1 cellular context compared by ENCODE assay signal in the genomic region with DNA sequence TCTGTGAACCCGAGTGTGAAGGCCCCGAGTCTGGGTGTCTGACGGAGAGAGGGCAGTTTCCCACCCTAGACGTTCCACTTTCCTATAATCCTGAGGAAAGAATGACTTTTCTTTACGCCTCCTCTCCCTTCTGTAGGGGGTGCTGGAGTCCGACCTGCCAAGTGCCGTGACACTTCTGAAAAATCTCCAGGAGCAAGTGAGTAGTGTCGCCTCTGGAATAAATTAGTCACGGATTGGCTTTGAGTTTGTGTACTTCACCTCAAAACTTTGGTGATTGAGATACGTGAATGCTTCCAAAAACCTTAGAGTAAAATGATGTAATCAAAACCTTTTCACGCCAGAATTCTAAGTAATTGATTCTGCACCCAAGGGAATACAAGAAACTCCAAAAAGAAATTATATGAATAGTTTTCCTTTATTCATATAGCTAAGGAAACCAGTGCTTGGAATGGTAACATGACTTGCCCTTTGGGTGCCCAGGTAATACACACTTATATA.
TF ChIP-seq lines count a peak whose summit lies in the region.

No MANE protein-coding gene starts in this region.

TF ChIP-seq in HepG2, 621 proteins besides CTCF, POLR2A, EP300 and RAD21 (continued from another document and continues in another):
- no peak for TF ChIP-seq RERE (CRISPR knock-in tag; IDR thresholded peaks at IDR 0.05; ENCODE audit: low read depth)
- TF ChIP-seq ZNF317 (CRISPR knock-in tag; IDR thresholded peaks at IDR 0.05) = peak; percentile 7; the same call in 1 of the 2 replicates
- 0 out of 2 replicates have a peak, but pooled peaks have one; percentile 22 for TF ChIP-seq FOXJ3 (CRISPR knock-in tag; IDR thresholded peaks at IDR 0.05; ENCODE audit: borderline replicate concordance)
- peak; percentile 23; the same call in 1 of the 2 replicates for TF ChIP-seq ZNF251 (CRISPR knock-in tag; IDR thresholded peaks at IDR 0.05)
- TF ChIP-seq ZSCAN12 (CRISPR knock-in tag; IDR thresholded peaks at IDR 0.05) = 0 out of 2 replicates have a peak, but pooled peaks have one; percentile 53
- TF ChIP-seq HMGXB4 (CRISPR knock-in tag; IDR thresholded peaks at IDR 0.05; ENCODE audit: borderline replicate concordance in 1 of 2, low read depth in 1 of 2) = peak in 1 of 2 experiments; percentile 2; a peak in 1 of 4 replicates
- TF ChIP-seq, protein P1, sequence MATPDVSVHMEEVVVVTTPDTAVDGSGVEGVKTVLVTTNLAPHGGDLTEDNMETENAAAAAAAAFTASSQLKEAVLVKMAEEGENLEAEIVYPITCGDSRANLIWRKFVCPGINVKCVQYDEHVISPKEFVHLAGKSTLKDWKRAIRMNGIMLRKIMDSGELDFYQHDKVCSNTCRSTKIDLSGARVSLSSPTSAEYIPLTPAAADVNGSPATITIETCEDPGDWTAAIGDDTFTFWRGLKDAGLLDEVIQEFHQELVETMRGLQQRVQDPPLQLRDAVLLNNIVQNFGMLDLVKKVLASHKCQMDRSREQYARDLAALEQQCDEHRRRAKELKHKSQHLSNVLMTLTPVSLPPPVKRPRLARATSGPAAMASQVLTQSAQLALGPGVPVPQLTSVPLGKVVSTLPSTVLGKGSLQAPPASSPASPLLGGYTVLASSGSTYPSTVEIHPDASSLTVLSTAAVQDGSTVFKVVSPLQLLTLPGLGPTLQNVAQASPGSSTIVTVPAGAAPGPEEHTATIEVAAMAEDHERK (CRISPR knock-in tag; IDR thresholded peaks at IDR 0.05; ENCODE audit: low read depth) = peak; percentile 3; the same call in 1 of the 2 replicates
- TF ChIP-seq, protein P2, sequence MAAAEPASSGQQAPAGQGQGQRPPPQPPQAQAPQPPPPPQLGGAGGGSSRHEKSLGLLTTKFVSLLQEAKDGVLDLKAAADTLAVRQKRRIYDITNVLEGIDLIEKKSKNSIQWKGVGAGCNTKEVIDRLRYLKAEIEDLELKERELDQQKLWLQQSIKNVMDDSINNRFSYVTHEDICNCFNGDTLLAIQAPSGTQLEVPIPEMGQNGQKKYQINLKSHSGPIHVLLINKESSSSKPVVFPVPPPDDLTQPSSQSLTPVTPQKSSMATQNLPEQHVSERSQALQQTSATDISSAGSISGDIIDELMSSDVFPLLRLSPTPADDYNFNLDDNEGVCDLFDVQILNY (CRISPR knock-in tag; conservative IDR thresholded peaks at IDR 0.05) = 0 out of 2 replicates have a peak, but pooled peaks have one; percentile 3
- peak; percentile 79; the same call in 1 of the 2 replicates for TF ChIP-seq ZNF878 (CRISPR knock-in tag; IDR thresholded peaks at IDR 0.05)
- TF ChIP-seq ZFX (CRISPR knock-in tag; IDR thresholded peaks at IDR 0.05; ENCODE audit: low read depth) = peak; percentile 72; the same call in 1 of the 2 replicates
- TF ChIP-seq ZNF83 (CRISPR knock-in tag; IDR thresholded peaks at IDR 0.05; ENCODE audit: borderline replicate concordance) = no peak; the same call in 1 of the 2 replicates
- no peak; the same call in 1 of the 2 replicates for TF ChIP-seq TOE1 (CRISPR knock-in tag; IDR thresholded peaks at IDR 0.05)
- peak; percentile 50; the same call in 1 of the 2 replicates for TF ChIP-seq ZNF564 (CRISPR knock-in tag; IDR thresholded peaks at IDR 0.05)
- TF ChIP-seq, protein P3, sequence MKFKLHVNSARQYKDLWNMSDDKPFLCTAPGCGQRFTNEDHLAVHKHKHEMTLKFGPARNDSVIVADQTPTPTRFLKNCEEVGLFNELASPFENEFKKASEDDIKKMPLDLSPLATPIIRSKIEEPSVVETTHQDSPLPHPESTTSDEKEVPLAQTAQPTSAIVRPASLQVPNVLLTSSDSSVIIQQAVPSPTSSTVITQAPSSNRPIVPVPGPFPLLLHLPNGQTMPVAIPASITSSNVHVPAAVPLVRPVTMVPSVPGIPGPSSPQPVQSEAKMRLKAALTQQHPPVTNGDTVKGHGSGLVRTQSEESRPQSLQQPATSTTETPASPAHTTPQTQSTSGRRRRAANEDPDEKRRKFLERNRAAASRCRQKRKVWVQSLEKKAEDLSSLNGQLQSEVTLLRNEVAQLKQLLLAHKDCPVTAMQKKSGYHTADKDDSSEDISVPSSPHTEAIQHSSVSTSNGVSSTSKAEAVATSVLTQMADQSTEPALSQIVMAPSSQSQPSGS (CRISPR knock-in tag; IDR thresholded peaks at IDR 0.05) = no peak
- peak; percentile 91 for TF ChIP-seq TBX2 (CRISPR knock-in tag; IDR thresholded peaks at IDR 0.05; ENCODE audit: borderline replicate concordance)
- 0 out of 2 replicates have a peak, but pooled peaks have one; percentile 16 for TF ChIP-seq ERF (CRISPR knock-in tag; IDR thresholded peaks at IDR 0.05)
- TF ChIP-seq, protein P4, sequence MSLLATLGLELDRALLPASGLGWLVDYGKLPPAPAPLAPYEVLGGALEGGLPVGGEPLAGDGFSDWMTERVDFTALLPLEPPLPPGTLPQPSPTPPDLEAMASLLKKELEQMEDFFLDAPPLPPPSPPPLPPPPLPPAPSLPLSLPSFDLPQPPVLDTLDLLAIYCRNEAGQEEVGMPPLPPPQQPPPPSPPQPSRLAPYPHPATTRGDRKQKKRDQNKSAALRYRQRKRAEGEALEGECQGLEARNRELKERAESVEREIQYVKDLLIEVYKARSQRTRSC (CRISPR knock-in tag; IDR thresholded peaks at IDR 0.05; ENCODE audit: low read depth) = peak; percentile 34; the same call in 1 of the 2 replicates
- TF ChIP-seq HDAC1 (CRISPR knock-in tag; IDR thresholded peaks at IDR 0.05) = peak; percentile 59
- peak; percentile 50; the same call in 1 of the 2 replicates for TF ChIP-seq SP4 (CRISPR knock-in tag; IDR thresholded peaks at IDR 0.05)
- peak; percentile 11; the same call in 1 of the 2 replicates for TF ChIP-seq PHF8 (CRISPR knock-in tag; IDR thresholded peaks at IDR 0.05)
- TF ChIP-seq SRY (CRISPR knock-in tag; IDR thresholded peaks at IDR 0.05) = peak; percentile 81; the same call in 1 of the 2 replicates
- TF ChIP-seq ZNF619 (CRISPR knock-in tag; IDR thresholded peaks at IDR 0.05) = peak; percentile 23; the same call in 1 of the 2 replicates
- no peak for TF ChIP-seq ZNF652 (CRISPR knock-in tag; IDR thresholded peaks at IDR 0.05; ENCODE audit: borderline replicate concordance, low read depth)
- no peak for TF ChIP-seq ZBTB8A (CRISPR knock-in tag; IDR thresholded peaks at IDR 0.05; ENCODE audit: borderline replicate concordance, low read depth)
- TF ChIP-seq HOXA9 (CRISPR knock-in tag; IDR thresholded peaks at IDR 0.05; ENCODE audit: borderline replicate concordance) = no peak
- TF ChIP-seq GMEB1 (CRISPR knock-in tag; IDR thresholded peaks at IDR 0.05; ENCODE audit: borderline replicate concordance) = no peak
- TF ChIP-seq, protein P5, sequence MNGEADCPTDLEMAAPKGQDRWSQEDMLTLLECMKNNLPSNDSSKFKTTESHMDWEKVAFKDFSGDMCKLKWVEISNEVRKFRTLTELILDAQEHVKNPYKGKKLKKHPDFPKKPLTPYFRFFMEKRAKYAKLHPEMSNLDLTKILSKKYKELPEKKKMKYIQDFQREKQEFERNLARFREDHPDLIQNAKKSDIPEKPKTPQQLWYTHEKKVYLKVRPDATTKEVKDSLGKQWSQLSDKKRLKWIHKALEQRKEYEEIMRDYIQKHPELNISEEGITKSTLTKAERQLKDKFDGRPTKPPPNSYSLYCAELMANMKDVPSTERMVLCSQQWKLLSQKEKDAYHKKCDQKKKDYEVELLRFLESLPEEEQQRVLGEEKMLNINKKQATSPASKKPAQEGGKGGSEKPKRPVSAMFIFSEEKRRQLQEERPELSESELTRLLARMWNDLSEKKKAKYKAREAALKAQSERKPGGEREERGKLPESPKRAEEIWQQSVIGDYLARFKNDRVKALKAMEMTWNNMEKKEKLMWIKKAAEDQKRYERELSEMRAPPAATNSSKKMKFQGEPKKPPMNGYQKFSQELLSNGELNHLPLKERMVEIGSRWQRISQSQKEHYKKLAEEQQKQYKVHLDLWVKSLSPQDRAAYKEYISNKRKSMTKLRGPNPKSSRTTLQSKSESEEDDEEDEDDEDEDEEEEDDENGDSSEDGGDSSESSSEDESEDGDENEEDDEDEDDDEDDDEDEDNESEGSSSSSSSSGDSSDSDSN (CRISPR knock-in tag; IDR thresholded peaks at IDR 0.05) = peak; percentile 42; the same call in 1 of the 2 replicates
- 0 out of 2 replicates have a peak, but pooled peaks have one; percentile 95 for TF ChIP-seq PAWR (CRISPR knock-in tag; IDR thresholded peaks at IDR 0.05; ENCODE audit: borderline replicate concordance)
- peak; percentile 88; the same call in 1 of the 2 replicates for TF ChIP-seq ZNF570 (CRISPR knock-in tag; IDR thresholded peaks at IDR 0.05; ENCODE audit: borderline replicate concordance)
- 0 out of 2 replicates have a peak, but pooled peaks have one; percentile 62 for TF ChIP-seq ZNF678 (CRISPR knock-in tag; IDR thresholded peaks at IDR 0.05)
- TF ChIP-seq, protein P6, sequence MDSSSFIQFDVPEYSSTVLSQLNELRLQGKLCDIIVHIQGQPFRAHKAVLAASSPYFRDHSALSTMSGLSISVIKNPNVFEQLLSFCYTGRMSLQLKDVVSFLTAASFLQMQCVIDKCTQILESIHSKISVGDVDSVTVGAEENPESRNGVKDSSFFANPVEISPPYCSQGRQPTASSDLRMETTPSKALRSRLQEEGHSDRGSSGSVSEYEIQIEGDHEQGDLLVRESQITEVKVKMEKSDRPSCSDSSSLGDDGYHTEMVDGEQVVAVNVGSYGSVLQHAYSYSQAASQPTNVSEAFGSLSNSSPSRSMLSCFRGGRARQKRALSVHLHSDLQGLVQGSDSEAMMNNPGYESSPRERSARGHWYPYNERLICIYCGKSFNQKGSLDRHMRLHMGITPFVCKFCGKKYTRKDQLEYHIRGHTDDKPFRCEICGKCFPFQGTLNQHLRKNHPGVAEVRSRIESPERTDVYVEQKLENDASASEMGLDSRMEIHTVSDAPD (CRISPR knock-in tag; IDR thresholded peaks at IDR 0.05) = no peak
- no peak for TF ChIP-seq KLF11 (CRISPR knock-in tag; IDR thresholded peaks at IDR 0.05)
- no peak for TF ChIP-seq ZNF331 (CRISPR knock-in tag; IDR thresholded peaks at IDR 0.05)
- TF ChIP-seq SP5 (CRISPR knock-in tag; IDR thresholded peaks at IDR 0.05; ENCODE audit: borderline replicate concordance, low read depth) = no peak
- peak; percentile 20; the same call in 1 of the 2 replicates for TF ChIP-seq NFIC (IDR thresholded peaks at IDR 0.05; ENCODE audit: low read length)
- no peak for TF ChIP-seq ZNF749 (CRISPR knock-in tag; IDR thresholded peaks at IDR 0.05; ENCODE audit: borderline replicate concordance)
- TF ChIP-seq ZNF350 (CRISPR knock-in tag; IDR thresholded peaks at IDR 0.05; ENCODE audit: borderline replicate concordance, low read depth) = 0 out of 2 replicates have a peak, but pooled peaks have one; percentile 69
- peak; percentile 59; the same call in 1 of the 2 replicates for TF ChIP-seq ZFY (CRISPR knock-in tag; IDR thresholded peaks at IDR 0.05)
- peak; percentile 95 for TF ChIP-seq PAX8 (CRISPR knock-in tag; IDR thresholded peaks at IDR 0.05; ENCODE audit: borderline replicate concordance)
- TF ChIP-seq LCORL (IDR thresholded peaks at IDR 0.05) = no peak
- TF ChIP-seq LCORL (CRISPR knock-in tag; IDR thresholded peaks at IDR 0.05) = 0 out of 2 replicates have a peak, but pooled peaks have one; percentile 30
- TF ChIP-seq ZNF329 (CRISPR knock-in tag; IDR thresholded peaks at IDR 0.05; ENCODE audit: low read depth) = peak; percentile 35; the same call in 1 of the 2 replicates
